In the genomic region with DNA sequence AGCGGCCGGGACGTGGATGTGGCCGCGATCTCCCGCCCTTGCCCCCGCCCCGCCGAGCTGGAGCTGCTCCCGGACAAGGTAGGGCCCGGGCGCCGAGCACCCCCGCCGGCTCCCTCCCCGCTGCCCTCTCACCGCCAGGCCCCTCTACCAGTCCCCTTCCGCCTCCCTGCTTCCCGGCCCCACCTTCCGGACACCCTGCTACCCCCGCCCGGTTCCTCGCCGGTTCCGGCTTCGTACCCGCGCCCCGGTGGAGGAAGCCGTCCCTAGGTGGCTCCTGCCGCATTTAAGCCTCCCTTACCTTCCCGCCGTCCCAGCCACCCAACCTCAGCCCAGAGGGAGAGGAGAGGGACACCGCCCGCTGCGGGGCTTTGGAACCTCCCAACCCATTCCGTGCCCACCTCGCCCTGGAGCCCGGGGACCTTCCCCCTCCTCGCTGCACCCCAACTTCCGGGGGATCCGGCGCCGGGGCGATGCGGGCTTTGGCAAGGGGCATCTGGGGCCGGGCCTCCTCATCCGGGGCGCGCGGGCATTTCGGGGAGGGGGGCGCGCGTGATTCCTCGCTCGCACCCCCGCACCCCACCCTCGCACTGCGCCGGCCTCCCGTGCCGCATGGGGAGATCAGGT, we compare ENCODE assay signal across 1 cellular context.
TF ChIP-seq lines count a peak whose summit lies in the region.

No MANE protein-coding gene starts in this region.

TF ChIP-seq in HepG2, 621 proteins besides CTCF, POLR2A, EP300 and RAD21 (continued from another document):
- TF ChIP-seq, protein P1, sequence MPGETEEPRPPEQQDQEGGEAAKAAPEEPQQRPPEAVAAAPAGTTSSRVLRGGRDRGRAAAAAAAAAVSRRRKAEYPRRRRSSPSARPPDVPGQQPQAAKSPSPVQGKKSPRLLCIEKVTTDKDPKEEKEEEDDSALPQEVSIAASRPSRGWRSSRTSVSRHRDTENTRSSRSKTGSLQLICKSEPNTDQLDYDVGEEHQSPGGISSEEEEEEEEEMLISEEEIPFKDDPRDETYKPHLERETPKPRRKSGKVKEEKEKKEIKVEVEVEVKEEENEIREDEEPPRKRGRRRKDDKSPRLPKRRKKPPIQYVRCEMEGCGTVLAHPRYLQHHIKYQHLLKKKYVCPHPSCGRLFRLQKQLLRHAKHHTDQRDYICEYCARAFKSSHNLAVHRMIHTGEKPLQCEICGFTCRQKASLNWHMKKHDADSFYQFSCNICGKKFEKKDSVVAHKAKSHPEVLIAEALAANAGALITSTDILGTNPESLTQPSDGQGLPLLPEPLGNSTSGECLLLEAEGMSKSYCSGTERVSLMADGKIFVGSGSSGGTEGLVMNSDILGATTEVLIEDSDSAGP (CRISPR knock-in tag; IDR thresholded peaks at IDR 0.05; ENCODE audit: borderline replicate concordance): peak; percentile 66; the same call in 1 of the 2 replicates
- TF ChIP-seq KDM5B (CRISPR knock-in tag; IDR thresholded peaks at IDR 0.05; ENCODE audit: borderline replicate concordance): no peak; the same call in 1 of the 2 replicates
- no peak for TF ChIP-seq ZNF343 (CRISPR knock-in tag; IDR thresholded peaks at IDR 0.05)
- 0 out of 2 replicates have a peak, but pooled peaks have one; percentile 31 for TF ChIP-seq ZIK1 (CRISPR knock-in tag; IDR thresholded peaks at IDR 0.05; ENCODE audit: borderline replicate concordance, low read depth)
- TF ChIP-seq, protein P2, sequence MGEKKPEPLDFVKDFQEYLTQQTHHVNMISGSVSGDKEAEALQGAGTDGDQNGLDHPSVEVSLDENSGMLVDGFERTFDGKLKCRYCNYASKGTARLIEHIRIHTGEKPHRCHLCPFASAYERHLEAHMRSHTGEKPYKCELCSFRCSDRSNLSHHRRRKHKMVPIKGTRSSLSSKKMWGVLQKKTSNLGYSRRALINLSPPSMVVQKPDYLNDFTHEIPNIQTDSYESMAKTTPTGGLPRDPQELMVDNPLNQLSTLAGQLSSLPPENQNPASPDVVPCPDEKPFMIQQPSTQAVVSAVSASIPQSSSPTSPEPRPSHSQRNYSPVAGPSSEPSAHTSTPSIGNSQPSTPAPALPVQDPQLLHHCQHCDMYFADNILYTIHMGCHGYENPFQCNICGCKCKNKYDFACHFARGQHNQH (CRISPR knock-in tag; IDR thresholded peaks at IDR 0.05): 0 out of 2 replicates have a peak, but pooled peaks have one; percentile 27
- TF ChIP-seq, protein P3, sequence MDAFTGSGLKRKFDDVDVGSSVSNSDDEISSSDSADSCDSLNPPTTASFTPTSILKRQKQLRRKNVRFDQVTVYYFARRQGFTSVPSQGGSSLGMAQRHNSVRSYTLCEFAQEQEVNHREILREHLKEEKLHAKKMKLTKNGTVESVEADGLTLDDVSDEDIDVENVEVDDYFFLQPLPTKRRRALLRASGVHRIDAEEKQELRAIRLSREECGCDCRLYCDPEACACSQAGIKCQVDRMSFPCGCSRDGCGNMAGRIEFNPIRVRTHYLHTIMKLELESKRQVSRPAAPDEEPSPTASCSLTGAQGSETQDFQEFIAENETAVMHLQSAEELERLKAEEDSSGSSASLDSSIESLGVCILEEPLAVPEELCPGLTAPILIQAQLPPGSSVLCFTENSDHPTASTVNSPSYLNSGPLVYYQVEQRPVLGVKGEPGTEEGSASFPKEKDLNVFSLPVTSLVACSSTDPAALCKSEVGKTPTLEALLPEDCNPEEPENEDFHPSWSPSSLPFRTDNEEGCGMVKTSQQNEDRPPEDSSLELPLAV (CRISPR knock-in tag; conservative IDR thresholded peaks at IDR 0.05; ENCODE audit: low read depth): 0 out of 2 replicates have a peak, but pooled peaks have one; percentile 13
- 0 out of 2 replicates have a peak, but pooled peaks have one; percentile 58 for TF ChIP-seq ZNF232 (CRISPR knock-in tag; IDR thresholded peaks at IDR 0.05; ENCODE audit: borderline replicate concordance)
- peak; percentile 25; the same call in 1 of the 2 replicates for TF ChIP-seq ERF (CRISPR knock-in tag; IDR thresholded peaks at IDR 0.05)
- TF ChIP-seq JUNB (CRISPR knock-in tag; IDR thresholded peaks at IDR 0.05; ENCODE audit: borderline replicate concordance): no peak; the same call in 1 of the 2 replicates
- TF ChIP-seq ZNF256 (CRISPR knock-in tag; conservative IDR thresholded peaks at IDR 0.05): no peak
- TF ChIP-seq, protein P4, sequence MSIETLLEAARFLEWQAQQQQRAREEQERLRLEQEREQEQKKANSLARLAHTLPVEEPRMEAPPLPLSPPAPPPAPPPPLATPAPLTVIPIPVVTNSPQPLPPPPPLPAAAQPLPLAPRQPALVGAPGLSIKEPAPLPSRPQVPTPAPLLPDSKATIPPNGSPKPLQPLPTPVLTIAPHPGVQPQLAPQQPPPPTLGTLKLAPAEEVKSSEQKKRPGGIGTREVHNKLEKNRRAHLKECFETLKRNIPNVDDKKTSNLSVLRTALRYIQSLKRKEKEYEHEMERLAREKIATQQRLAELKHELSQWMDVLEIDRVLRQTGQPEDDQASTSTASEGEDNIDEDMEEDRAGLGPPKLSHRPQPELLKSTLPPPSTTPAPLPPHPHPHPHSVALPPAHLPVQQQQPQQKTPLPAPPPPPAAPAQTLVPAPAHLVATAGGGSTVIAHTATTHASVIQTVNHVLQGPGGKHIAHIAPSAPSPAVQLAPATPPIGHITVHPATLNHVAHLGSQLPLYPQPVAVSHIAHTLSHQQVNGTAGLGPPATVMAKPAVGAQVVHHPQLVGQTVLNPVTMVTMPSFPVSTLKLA (IDR thresholded peaks at IDR 0.05): no peak
- no peak; the same call in 1 of the 2 replicates for TF ChIP-seq ZNF788 (CRISPR knock-in tag; IDR thresholded peaks at IDR 0.05; ENCODE audit: borderline replicate concordance)
- TF ChIP-seq RXRA (CRISPR knock-in tag; IDR thresholded peaks at IDR 0.05): peak; percentile 61; the same call in 1 of the 2 replicates
- TF ChIP-seq, protein P5, sequence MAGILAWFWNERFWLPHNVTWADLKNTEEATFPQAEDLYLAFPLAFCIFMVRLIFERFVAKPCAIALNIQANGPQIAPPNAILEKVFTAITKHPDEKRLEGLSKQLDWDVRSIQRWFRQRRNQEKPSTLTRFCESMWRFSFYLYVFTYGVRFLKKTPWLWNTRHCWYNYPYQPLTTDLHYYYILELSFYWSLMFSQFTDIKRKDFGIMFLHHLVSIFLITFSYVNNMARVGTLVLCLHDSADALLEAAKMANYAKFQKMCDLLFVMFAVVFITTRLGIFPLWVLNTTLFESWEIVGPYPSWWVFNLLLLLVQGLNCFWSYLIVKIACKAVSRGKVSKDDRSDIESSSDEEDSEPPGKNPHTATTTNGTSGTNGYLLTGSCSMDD (CRISPR knock-in tag; IDR thresholded peaks at IDR 0.05): no peak
- peak; percentile 31; the same call in 1 of the 2 replicates for TF ChIP-seq ZNF768 (CRISPR knock-in tag; IDR thresholded peaks at IDR 0.05)
